1 cellular context compared by ENCODE assay signal in genomic region chr11:109695696-109696095, GRCh38.
TF ChIP-seq lines count a peak whose summit lies in the region.

No MANE protein-coding gene starts in this region.

TF ChIP-seq in WTC11, 78 proteins besides CTCF, POLR2A, EP300 and RAD21 (continued from another document):
- TF ChIP-seq MLX (CRISPR knock-in tag; IDR thresholded peaks at IDR 0.05): no peak
- no peak for TF ChIP-seq TCF7 (CRISPR knock-in tag; IDR thresholded peaks at IDR 0.05; ENCODE audit: low read depth)
- no peak for TF ChIP-seq PRDM15 (CRISPR knock-in tag; IDR thresholded peaks at IDR 0.05)
- TF ChIP-seq ERG (CRISPR knock-in tag; IDR thresholded peaks at IDR 0.05): no peak
- no peak for TF ChIP-seq NFE2L1 (CRISPR knock-in tag; IDR thresholded peaks at IDR 0.05)
- no peak for TF ChIP-seq E2F4 (CRISPR knock-in tag; IDR thresholded peaks at IDR 0.05; ENCODE audit: borderline replicate concordance, low read depth)
- TF ChIP-seq ZNF232 (CRISPR knock-in tag; IDR thresholded peaks at IDR 0.05): no peak
- TF ChIP-seq FOXP4 (CRISPR knock-in tag; IDR thresholded peaks at IDR 0.05): no peak
